Comparison of ENCODE assay signal across 19 cellular contexts in genomic region chr12:115623275-115623674, GRCh38.
"Had no signal": no experiment of that assay in that cellular context is flagged by ENCODE, and none has a peak within 500 bp of the region (broad histone marks: within the 10 kb centered on the region; RNA-seq: fewer than 3 reads in every experiment).

No MANE protein-coding gene starts in this region.

- H3K79me2 ChIP-seq: hepatocyte had no signal

- H3K27ac ChIP-seq: epithelial cell of prostate, esophagus muscularis mucosa, gastroesophageal sphincter, hepatocyte, ovary, spleen, tibial artery, uterus had no signal

- H3K27me3 Mint-ChIP-seq: effector memory CD8-positive, alpha-beta T cell had no signal

- H3K4me3 Mint-ChIP-seq: dendritic cell treated with granulocyte-macrophage colony-stimulating factor and Interleukin-4, amounts not matched to agents 40 ng/mL and 50 ng/mL, for 4 days; effector memory CD8-positive, alpha-beta T cell; naive thymus-derived CD4-positive, alpha-beta T cell; stimulated activated memory B cell treated with anti-CD40 and anti-IgM and Interleukin-4, amounts not matched to agents 10 μg/mL and 1 μg/mL and 100 μg/mL, for 72 hours; stimulated activated naive CD8-positive, alpha-beta T cell treated with anti-CD3 and anti-CD28 coated beads, Interleukin-15, Interleukin-2, amounts not matched to agents 100 ng/mL and 50 ng/mL, for 24 hours had no signal

- H3K36me3 Mint-ChIP-seq: naive thymus-derived CD4-positive, alpha-beta T cell; stimulated activated memory B cell treated with anti-CD40 and anti-IgM and Interleukin-4, amounts not matched to agents 10 μg/mL and 1 μg/mL and 100 μg/mL, for 72 hours had no signal

- H3K4me2 ChIP-seq: hepatocyte had no signal

- H3K9me3 ChIP-seq: ovary, upper lobe of left lung had no signal

- H3K4me3 ChIP-seq: esophagus muscularis mucosa, gastroesophageal sphincter, hepatocyte, ovary, spleen, tibial artery, upper lobe of left lung, uterus had no signal

- H3K36me3 ChIP-seq: esophagus muscularis mucosa, gastroesophageal sphincter, ovary, spleen, tibial artery, upper lobe of left lung, uterus had no signal

- DNase-seq: effector memory CD8-positive, alpha-beta T cell; left colon; naive thymus-derived CD4-positive, alpha-beta T cell; nucleus accumbens; ovary; spleen; stimulated activated CD4-positive, alpha-beta T cell treated with anti-CD3 and anti-CD28 coated beads, Interleukin-15, amount 100 ng/mL, for 24 hours; stimulated activated CD4-positive, alpha-beta T cell treated with anti-CD3 and anti-CD28 coated beads, Interleukin-1b, Interleukin-23, amount 100 ng/mL, for 48 hours; stimulated activated CD4-positive, alpha-beta T cell treated with anti-CD3 and anti-CD28 coated beads, Interleukin-4, amount 100 ng/mL, for 24 hours; tibial artery; uterus had no signal

- H3K27ac Mint-ChIP-seq: dendritic cell treated with granulocyte-macrophage colony-stimulating factor and Interleukin-4, amounts not matched to agents 40 ng/mL and 50 ng/mL, for 4 days; effector memory CD8-positive, alpha-beta T cell; naive thymus-derived CD4-positive, alpha-beta T cell; stimulated activated memory B cell treated with anti-CD40 and anti-IgM and Interleukin-4, amounts not matched to agents 10 μg/mL and 1 μg/mL and 100 μg/mL, for 72 hours; stimulated activated naive CD8-positive, alpha-beta T cell treated with anti-CD3 and anti-CD28 coated beads, Interleukin-15, Interleukin-2, amounts not matched to agents 100 ng/mL and 50 ng/mL, for 24 hours had no signal

- H3K4me1 ChIP-seq: esophagus muscularis mucosa, gastroesophageal sphincter, spleen, tibial artery, upper lobe of left lung, uterus had no signal

- H3K27me3 ChIP-seq: hepatocyte, ovary, upper lobe of left lung, uterus had no signal

- ATAC-seq: effector memory CD8-positive, alpha-beta T cell; left colon; naive thymus-derived CD4-positive, alpha-beta T cell; stimulated activated memory B cell treated with anti-CD40 and anti-IgM and Interleukin-4, amounts not matched to agents 10 μg/mL and 1 μg/mL and 100 μg/mL, for 72 hours had no signal

- H3K4me1 Mint-ChIP-seq: stimulated activated memory B cell treated with anti-CD40 and anti-IgM and Interleukin-4, amounts not matched to agents 10 μg/mL and 1 μg/mL and 100 μg/mL, for 72 hours had no signal

- H2AFZ ChIP-seq: hepatocyte had no signal
